ENCODE assay signal across 20 cellular contexts in the genomic region with DNA sequence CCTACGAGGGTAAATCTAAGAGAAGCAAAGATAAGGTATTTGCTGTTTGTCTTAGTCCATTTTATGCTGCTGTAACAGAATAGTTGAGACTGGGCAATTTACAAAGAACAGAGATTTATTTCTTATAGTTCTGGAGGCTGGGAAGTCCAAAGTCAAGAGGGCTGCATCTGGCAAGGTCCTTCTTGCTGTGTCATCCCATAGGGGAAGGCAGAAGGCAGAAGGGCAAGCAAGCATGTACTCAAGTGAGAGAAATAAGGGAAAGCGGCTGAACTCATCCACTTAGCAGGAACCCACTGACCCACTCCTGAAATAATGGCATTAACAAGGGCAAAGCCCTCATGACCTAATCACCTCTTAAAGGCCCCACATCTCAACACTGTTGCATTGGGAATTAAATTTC.
"Had no signal": no experiment of that assay in that cellular context is flagged by ENCODE, and none has a peak within 500 bp of the region (broad histone marks: within the 10 kb centered on the region; RNA-seq: fewer than 3 reads in every experiment).

No MANE protein-coding gene starts in this region.

- H3K36me3 ChIP-seq: brain microvascular endothelial cell, gastrocnemius medialis, vagina had no signal

- DNase-seq: activated CD4-positive, alpha-beta T cell treated with anti-CD3 and anti-CD28 coated beads for 1 hour; activated CD8-positive, alpha-beta memory T cell treated with anti-CD3 and anti-CD28 coated beads for 24 hours; activated CD8-positive, alpha-beta memory T cell treated with anti-CD3 and anti-CD28 coated beads, Interleukin-2, amount 50 U/mL, for 48 hours; activated effector memory CD4-positive, alpha-beta T cell treated with anti-CD3 and anti-CD28 coated beads, Interleukin-2, amount 50 U/mL, for 16 hours; activated naive CD4-positive, alpha-beta T cell treated with anti-CD3 and anti-CD28 coated beads, Interleukin-2, amount 50 U/mL, for 16 hours; activated T-cell treated with anti-CD3 and anti-CD28 coated beads, Interleukin-2, amount 50 U/mL, for 48 hours; aorta; brain microvascular endothelial cell; central memory CD4-positive, alpha-beta T cell; gastrocnemius medialis; occipital lobe; posterior cingulate gyrus; retina; stimulated activated naive CD4-positive, alpha-beta T cell had no signal

- ATAC-seq: gastrocnemius medialis had no signal

- H3K4me3 ChIP-seq: coronary artery, gastrocnemius medialis, lung, tibial nerve, vagina had no signal

- H3K4me1 ChIP-seq: gastrocnemius medialis, vagina had no signal

- H3K27ac ChIP-seq: brain microvascular endothelial cell, coronary artery, gastrocnemius medialis, tibial nerve, vagina had no signal

- H3K9me3 ChIP-seq: gastrocnemius medialis, vagina had no signal

- H3K27me3 ChIP-seq: brain microvascular endothelial cell, gastrocnemius medialis, tibial nerve, vagina had no signal

- FAIRE-seq: endometrium, keratinocyte had no signal
